In genomic region chr17:33267881-33268548, GRCh38 we compare ENCODE assay signal across 19 cellular contexts. TPM values are rescaled to one million over a fixed set of nuclear protein-coding genes. Genes with fewer than 3 reads are reported as not detected.
DNase-seq lines count a peak whose midpoint lies in the region; ATAC-seq, FAIRE-seq and TF ChIP-seq lines count a peak whose summit lies in the region.
"Had no signal": no experiment of that assay in that cellular context is flagged by ENCODE, and none has a peak within 500 bp of the region (broad histone marks: within the 10 kb centered on the region; RNA-seq: fewer than 3 reads in every experiment).

No MANE protein-coding gene starts in this region.

- H4K20me1 ChIP-seq in keratinocyte (ENCODE audit: control insufficient read depth, extremely low read depth, insufficient read depth, low read length), result no peaks in the 10 kb centered on the region

- no peak for FAIRE-seq in keratinocyte (lab: Jason Lieb, UNC)

- WGBS in aorta, 2 donors, result 76 to 87% methylated on average over 5 of the region's 5 CpGs

- no peak overlapping the region for H2AFZ ChIP-seq in keratinocyte (ENCODE audit: control insufficient read depth, low read length)

- H3K27ac ChIP-seq in HEK293 (ENCODE audit: extremely low read depth, low read depth, low read length) (no peak overlapping the region), RWPE1 (peak overlapping the region; percentile 73), keratinocyte (ENCODE audit: control insufficient read depth, insufficient read depth, low read length) (peak overlapping the region; percentile 43), aorta (ENCODE audit: low read depth in 1 of 2, low read length in 2 of 2) (no peak overlapping the region)

- POLR2A ChIA-PET in HEK293 (lab: Yijun Ruan, JAX), result no interaction called here
- POLR2A ChIA-PET in RWPE1 (lab: Yijun Ruan, JAX; ENCODE audit: low non-redundant PET), result no interaction called here

- H3K4me2 ChIP-seq in keratinocyte (ENCODE audit: control insufficient read depth, extremely low read depth, insufficient read depth, low read depth, low read length), result peak overlapping the region; percentile 62

- no peak for DNase-seq in RWPE1 (ENCODE audit: low spot score)
- DNase-seq in keratinocyte (ENCODE audit: low read depth, low spot score), result no peak
- no peak for DNase-seq in posterior vena cava (ENCODE audit: low spot score)
- no peak for DNase-seq in amniotic stem cell (lab: John Stamatoyannopoulos, UW)
- no peak for DNase-seq in aorta
- DNase-seq: CD4-positive, alpha-beta T cell; DMS153; GDM1; KBM-7; NCI-H1105 treated with DMSO at 0.1 percent for 48 hours; NCI-H1694; NCI-H2081 treated with DMSO at 0.1 percent for 48 hours; NK-92 treated with Interleukin-12 subunit alpha and Interleukin-12 subunit beta, amount 100 ng/mL, for 24 hours; RPMI8226 had no signal

- H3K4me1 ChIP-seq in HEK293 (ENCODE audit: control insufficient read depth, insufficient read depth, low read length), result no peaks in the 10 kb centered on the region
- peaks cover 18% of the 10 kb centered on the region for H3K4me1 ChIP-seq in keratinocyte (ENCODE audit: control insufficient read depth, extremely low read depth, insufficient read depth, low read length)
- H3K4me1 ChIP-seq in aorta (ENCODE audit: control insufficient read depth in 1 of 2, insufficient read depth in 2 of 2, low read length in 2 of 2), result no peaks in the 10 kb centered on the region
- H3K4me1 ChIP-seq: HAP-1 had no signal

- H3K79me2 ChIP-seq in keratinocyte (ENCODE audit: control insufficient read depth, insufficient read depth, low read length), result no peaks in the 10 kb centered on the region

- no peak for TF ChIP-seq CTCF in HEK293 (tag by site-specific recombination; IDR thresholded peaks at IDR 0.05)
- no peak for TF ChIP-seq CTCF in RWPE1 (conservative IDR thresholded peaks at IDR 0.05; ENCODE audit: low read depth)
- no peak for TF ChIP-seq CTCF in keratinocyte (optimal IDR thresholded peaks at IDR 0.05 in 1 of 3, IDR thresholded peaks at IDR 0.05 in 1 of 3, conservative IDR thresholded peaks at IDR 0.05 in 1 of 3; ENCODE audit: extremely low read depth in 1 of 3, insufficient read depth in 2 of 3, low read length in 3 of 3)

- ATAC-seq in aorta (ENCODE audit: low FRiP score), result no peak
- no peak for ATAC-seq in HG03442 (IDR thresholded peaks at IDR 0.05; ENCODE audit: unreplicated experiment)

- no peaks in the 10 kb centered on the region for H3K36me3 ChIP-seq in HEK293 (ENCODE audit: control insufficient read depth in 2 of 2, insufficient read depth in 1 of 2, low read length in 2 of 2)
- no peaks in the 10 kb centered on the region for H3K36me3 ChIP-seq in keratinocyte (ENCODE audit: control insufficient read depth in 2 of 2, extremely low read depth in 1 of 2, insufficient read depth in 2 of 2, low read length in 2 of 2)
- H3K36me3 ChIP-seq in aorta (ENCODE audit: control insufficient read depth in 1 of 2, insufficient read depth in 2 of 2, low read length in 1 of 2), result no peaks in the 10 kb centered on the region
- H3K36me3 ChIP-seq: HAP-1 had no signal

- dilution Hi-C loops in keratinocyte (cut with MboI; ENCODE audit: extremely low pct_ligation_motif_present, low sequenced_read_pairs), result no loop called here

- no peaks in the 10 kb centered on the region for H3K9me1 ChIP-seq in keratinocyte (ENCODE audit: control insufficient read depth, extremely low read depth, insufficient read depth, low read length)

- intact Hi-C loops in posterior vena cava (cut with DNase I) (no loop called here), aorta (cut with DNase I) (no loop called here)

- H3K4me3 ChIP-seq in HEK293 (ENCODE audit: low read depth, low read length), result no peak overlapping the region
- H3K4me3 ChIP-seq in keratinocyte (ENCODE audit: control insufficient read depth in 2 of 3, extremely low read depth in 1 of 3, insufficient read depth in 2 of 3, low read depth in 1 of 3, low read length in 3 of 3), result no peak overlapping the region
- H3K4me3 ChIP-seq in aorta (ENCODE audit: low read length in 2 of 2), result no peak overlapping the region
- H3K4me3 ChIP-seq: HAP-1 had no signal

- H3K9ac ChIP-seq in keratinocyte (ENCODE audit: control insufficient read depth, extremely low read depth, insufficient read depth, low read length), result no peak overlapping the region

- H3K27me3 ChIP-seq in keratinocyte (ENCODE audit: control insufficient read depth, extremely low read depth, insufficient read depth, low read length), result no peaks in the 10 kb centered on the region
- H3K27me3 ChIP-seq in aorta (ENCODE audit: control insufficient read depth in 1 of 2, insufficient read depth in 2 of 2, low read length in 1 of 2), result peaks cover 0 to 3% of the 10 kb centered on the region in 2 donors

- H3K9me3 ChIP-seq in HEK293 (ENCODE audit: control insufficient read depth, insufficient read depth, low read depth, low read length) (no peaks in the 10 kb centered on the region), keratinocyte (ENCODE audit: control insufficient read depth, low read depth, low read length) (no peaks in the 10 kb centered on the region), aorta (ENCODE audit: control insufficient read depth, low read length) (peaks cover 3% of the 10 kb centered on the region)
- H3K9me3 ChIP-seq: HAP-1 had no signal

- CTCF ChIA-PET in HEK293 (lab: Yijun Ruan, JAX) (no interaction called here), RWPE1 (lab: Yijun Ruan, JAX) (interaction anchor here (0.7 kb wide), 1 partner anchor 171 kb away, joined by 3 read pairs; no protein-coding TSS in a partner anchor)

TF ChIP-seq in HEK293, 187 proteins besides CTCF, POLR2A, EP300 and RAD21:
- TF ChIP-seq ZNF677 (tag by site-specific recombination; IDR thresholded peaks at IDR 0.05) (no peak), ZBTB1 (tag by site-specific recombination; IDR thresholded peaks at IDR 0.05) (no peak), ZNF114 (tag by site-specific recombination; IDR thresholded peaks at IDR 0.05) (no peak), ZNF366 (tag by site-specific recombination; conservative IDR thresholded peaks at IDR 0.05) (peak; percentile 66; the same call in 1 of the 2 replicates), ZBTB17 (tag by site-specific recombination; IDR thresholded peaks at IDR 0.05) (peak; percentile 57; the same call in 1 of the 2 replicates)

RNA-seq across cellular contexts. Expression of gene ASIC2, which starts 25.1 kb away (rescaled TPM):
- polyA plus RNA-seq in keratinocyte (not detected in 3 replicates), aorta (not detected)
- not detected for polyA plus RNA-seq in keratinocyte (2011; ENCODE audit: low read depth)
- 0.03 TPM in 1 of 2 replicates, not detected in the other for polyA plus RNA-seq in keratinocyte (2011; cell fraction: cytosol; rRNA removed)
- polyA plus RNA-seq in keratinocyte (2011; cell fraction: nucleus; rRNA removed), result not detected in 2 replicates
- polyA plus RNA-seq in keratinocyte (2012; ENCODE audit: low replicate concordance), result not detected in 2 replicates
- polyA minus RNA-seq in keratinocyte, result 0.06 TPM in 1 of 3 replicates, not detected in the others
- polyA minus RNA-seq in keratinocyte (2011; cell fraction: cytosol; rRNA and poly(A)+ RNA removed), result not detected
- not detected in 2 replicates for polyA minus RNA-seq in keratinocyte (2011; cell fraction: nucleus; rRNA and poly(A)+ RNA removed)
- total RNA-seq in posterior vena cava (not detected), aorta (under 1 TPM; 0.10 to 0.18 TPM)
- total RNA-seq: CD4-positive, alpha-beta T cell; NCI-H460; OCI-LY7 had no signal

Comparison
In these comparisons a context has a peak if more than half of its experiments do, and no peak if none do; other contexts are left out.
1. H3K27ac ChIP-seq: peak in RWPE1 (single experiment) and keratinocyte (single experiment); none in HEK293 (single experiment) and aorta (0 of 2).